ENCODE assay signal across 8 cellular contexts in the genomic region with DNA sequence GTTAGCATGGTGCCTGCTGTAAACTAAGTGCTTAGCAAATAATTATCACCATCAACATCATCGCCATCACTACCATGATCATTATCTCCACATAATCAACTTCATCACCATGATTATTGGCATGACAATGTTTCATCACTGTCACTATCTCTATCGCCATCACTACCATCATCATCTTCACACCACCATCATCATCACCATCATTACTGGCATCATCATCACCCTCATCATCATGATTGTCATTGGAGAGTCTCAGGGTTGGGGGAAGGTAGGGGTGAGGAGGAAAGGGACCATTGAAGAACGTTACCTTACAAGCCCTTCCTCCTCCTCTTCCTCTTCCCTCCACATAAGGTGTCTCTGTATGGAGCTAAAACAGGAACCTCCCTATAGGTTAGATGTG. TPM values are rescaled to one million over a fixed set of nuclear protein-coding genes. Genes with fewer than 3 reads are reported as not detected.
"Had no signal": no experiment of that assay in that cellular context is flagged by ENCODE, and none has a peak within 500 bp of the region (broad histone marks: within the 10 kb centered on the region; RNA-seq: fewer than 3 reads in every experiment).

No MANE protein-coding gene starts in this region.

- DNase-seq: H9, KBM-7 had no signal

- H3K4me2 ChIP-seq: GM23338 had no signal

- H2AFZ ChIP-seq: GM23338 had no signal

- H3K4me3 ChIP-seq: GM23338 had no signal

- FAIRE-seq: H1, H54, HTR-8/SVneo had no signal

RNA-seq across cellular contexts. Expression of a gene that starts 54.9 kb away (rescaled TPM):
- total RNA-seq: HT-29 had no signal
- polyA plus RNA-seq: IgD-negative memory B cell had no signal
